24 cellular contexts compared by ENCODE assay signal in the genomic region with DNA sequence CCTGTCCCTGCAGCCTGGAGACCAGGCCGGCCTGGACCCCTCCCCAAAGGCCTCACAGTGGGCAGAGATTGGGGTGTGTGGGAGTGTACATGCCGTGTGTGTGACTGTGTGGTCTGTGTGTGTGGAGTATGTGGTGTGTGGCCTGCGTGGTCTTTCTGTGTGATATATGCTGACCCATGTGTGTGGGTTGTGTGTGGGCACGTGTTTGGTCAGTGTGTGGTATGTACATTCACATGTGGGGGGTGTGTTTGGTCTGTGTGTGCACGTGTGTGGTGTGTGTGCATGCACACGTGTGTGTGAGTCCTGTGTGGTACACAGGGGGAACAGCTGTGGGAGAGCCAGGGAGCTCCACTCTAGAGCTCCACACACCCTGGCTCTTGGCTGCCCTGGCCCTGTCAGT.
"Had no signal": no experiment of that assay in that cellular context is flagged by ENCODE, and none has a peak within 500 bp of the region (broad histone marks: within the 10 kb centered on the region; RNA-seq: fewer than 3 reads in every experiment).

No MANE protein-coding gene starts in this region.

- H3K36me3 ChIP-seq: esophagus squamous epithelium, left ventricle myocardium inferior, stomach, suprapubic skin had no signal

- H3K79me2 ChIP-seq: parathyroid adenoma had no signal

- H3K4me1 ChIP-seq: esophagus squamous epithelium, left ventricle myocardium inferior, parathyroid adenoma, psoas muscle, stomach, suprapubic skin had no signal

- H3K27ac ChIP-seq: epithelial cell of prostate, esophagus squamous epithelium, left ventricle myocardium inferior, parathyroid adenoma, psoas muscle, stomach, suprapubic skin had no signal

- H3K4me3 ChIP-seq: esophagus squamous epithelium, left ventricle myocardium inferior, lung, mucosa of descending colon, psoas muscle, stomach, suprapubic skin, tibial nerve had no signal

- H2AFZ ChIP-seq: parathyroid adenoma had no signal

- H3K9me3 ChIP-seq: esophagus squamous epithelium, left ventricle myocardium inferior, mucosa of descending colon, psoas muscle, stomach, suprapubic skin, tibial nerve had no signal

- FAIRE-seq: colon, endometrium, islet of Langerhans had no signal

- DNase-seq: activated CD4-positive, alpha-beta T cell treated with anti-CD3 and anti-CD28 coated beads for 4 hours; activated CD4-positive, alpha-beta T cell treated with anti-CD3 and anti-CD28 coated beads, Interleukin-2, amount 50 U/mL, for 4 hours; activated naive CD4-positive, alpha-beta T cell; activated T-cell treated with anti-CD3 and anti-CD28 coated beads for 4 hours; activated T-cell treated with anti-CD3 and anti-CD28 coated beads, Interleukin-2, amount 50 U/mL, for 72 hours; effector CD8-positive, alpha-beta T cell; esophagus squamous epithelium; foreskin melanocyte; left ventricle myocardium inferior; mucosa of descending colon; nucleus accumbens; psoas muscle; stimulated activated CD4-positive, alpha-beta T cell treated with anti-CD3 and anti-CD28 coated beads, Interleukin-4, amount 100 ng/mL, for 24 hours; stomach had no signal

- ATAC-seq: activated naive CD4-positive, alpha-beta T cell treated with anti-CD3 and anti-CD28 coated beads, Interleukin-2, amount 50 U/mL, for 72 hours; activated T-cell treated with anti-CD3 and anti-CD28 coated beads, Interleukin-2, amount 50 U/mL, for 72 hours; mucosa of descending colon; psoas muscle; stimulated activated memory B cell treated with anti-CD40 and anti-IgM and Interleukin-4, amounts not matched to agents 10 μg/mL and 1 μg/mL and 100 μg/mL, for 72 hours had no signal

- H3K27me3 ChIP-seq: suprapubic skin, tibial nerve had no signal

- H3K9ac ChIP-seq: parathyroid adenoma had no signal
